ENCODE assay signal across 11 cellular contexts in the genomic region with DNA sequence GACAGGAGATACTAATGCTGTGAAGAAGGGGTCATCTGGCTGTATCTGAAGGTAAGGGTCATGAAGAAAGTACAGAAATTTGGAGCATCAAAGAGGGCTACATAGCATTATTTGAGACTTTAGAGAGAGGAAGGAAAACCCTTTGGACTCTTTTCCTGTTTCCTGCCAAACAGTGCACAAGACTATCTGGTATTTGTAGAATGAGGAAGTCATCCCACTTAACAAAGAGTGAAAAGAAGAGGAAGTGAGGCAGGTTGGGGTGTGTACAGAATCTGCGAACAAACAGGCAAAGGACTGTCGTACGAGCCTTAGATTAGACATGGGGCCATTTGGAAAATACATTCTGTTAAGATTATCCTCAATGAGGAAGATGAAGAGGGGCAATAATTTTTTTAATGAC.
"Had no signal": no experiment of that assay in that cellular context is flagged by ENCODE, and none has a peak within 500 bp of the region (broad histone marks: within the 10 kb centered on the region; RNA-seq: fewer than 3 reads in every experiment).

No MANE protein-coding gene starts in this region.

- H3K27me3 Mint-ChIP-seq: activated naive CD8-positive, alpha-beta T cell treated with anti-CD3 and anti-CD28 coated beads, Interleukin-2, amount 10 ng/mL, durations not matched to agents 7 days and 5 days; dendritic cell treated with granulocyte-macrophage colony-stimulating factor and Interleukin-4, amounts not matched to agents 40 ng/mL and 50 ng/mL, for 4 days; effector memory CD8-positive, alpha-beta T cell; naive thymus-derived CD4-positive, alpha-beta T cell; stimulated activated memory B cell treated with anti-CD40 and anti-IgM and Interleukin-4, amounts not matched to agents 10 μg/mL and 1 μg/mL and 100 μg/mL, for 72 hours had no signal

- H3K27ac Mint-ChIP-seq: activated naive CD8-positive, alpha-beta T cell treated with anti-CD3 and anti-CD28 coated beads, Interleukin-2, amount 10 ng/mL, durations not matched to agents 7 days and 5 days; activated T-helper 1 cell treated with anti-CD3 and anti-CD28 coated beads, Interleukin-12 subunit alpha, Interleukin-12 subunit beta, Interleukin-2, Interleukin-4 antibody, amounts not matched to agents 30 ng/mL and 10 ng/mL and 1 ng/mL, durations not matched to agents 14 hours and 24 hours and 36 hours; dendritic cell treated with granulocyte-macrophage colony-stimulating factor and Interleukin-4, amounts not matched to agents 40 ng/mL and 50 ng/mL, for 4 days; effector memory CD8-positive, alpha-beta T cell; naive thymus-derived CD4-positive, alpha-beta T cell; stimulated activated memory B cell treated with anti-CD40 and anti-IgM and Interleukin-4, amounts not matched to agents 10 μg/mL and 1 μg/mL and 100 μg/mL, for 72 hours; T-helper 2 cell treated with Interferon-gamma antibody and Interleukin-4, amounts not matched to agents 5 μg/mL and 100 μg/mL, for 36 hours had no signal

- H3K4me3 Mint-ChIP-seq: activated naive CD8-positive, alpha-beta T cell treated with anti-CD3 and anti-CD28 coated beads, Interleukin-2, amount 10 ng/mL, durations not matched to agents 7 days and 5 days; activated T-helper 1 cell treated with anti-CD3 and anti-CD28 coated beads, Interleukin-12 subunit alpha, Interleukin-12 subunit beta, Interleukin-2, Interleukin-4 antibody, amounts not matched to agents 30 ng/mL and 10 ng/mL and 1 ng/mL, durations not matched to agents 14 hours and 24 hours and 36 hours; dendritic cell treated with granulocyte-macrophage colony-stimulating factor and Interleukin-4, amounts not matched to agents 40 ng/mL and 50 ng/mL, for 4 days; effector memory CD8-positive, alpha-beta T cell; naive thymus-derived CD4-positive, alpha-beta T cell; stimulated activated memory B cell treated with anti-CD40 and anti-IgM and Interleukin-4, amounts not matched to agents 10 μg/mL and 1 μg/mL and 100 μg/mL, for 72 hours; T-helper 2 cell treated with Interferon-gamma antibody and Interleukin-4, amounts not matched to agents 5 μg/mL and 100 μg/mL, for 36 hours had no signal

- DNase-seq: activated CD4-positive, alpha-beta T cell treated with anti-CD3 and anti-CD28 coated beads, Interleukin-2, amount 50 U/mL, for 1 hour; activated naive CD4-positive, alpha-beta T cell; activated naive CD8-positive, alpha-beta T cell treated with anti-CD3 and anti-CD28 coated beads, Interleukin-2, amount 10 ng/mL, durations not matched to agents 7 days and 5 days; aorta; effector memory CD8-positive, alpha-beta T cell; naive thymus-derived CD4-positive, alpha-beta T cell; stimulated activated CD4-positive, alpha-beta T cell treated with anti-CD3 and anti-CD28 coated beads, Interleukin-2, amount 100 ng/mL, for 48 hours had no signal

- H3K4me1 Mint-ChIP-seq: activated naive CD8-positive, alpha-beta T cell treated with anti-CD3 and anti-CD28 coated beads, Interleukin-2, amount 10 ng/mL, durations not matched to agents 7 days and 5 days; naive thymus-derived CD4-positive, alpha-beta T cell; stimulated activated memory B cell treated with anti-CD40 and anti-IgM and Interleukin-4, amounts not matched to agents 10 μg/mL and 1 μg/mL and 100 μg/mL, for 72 hours had no signal

- H3K36me3 Mint-ChIP-seq: activated naive CD8-positive, alpha-beta T cell treated with anti-CD3 and anti-CD28 coated beads, Interleukin-2, amount 10 ng/mL, durations not matched to agents 7 days and 5 days; naive thymus-derived CD4-positive, alpha-beta T cell; stimulated activated memory B cell treated with anti-CD40 and anti-IgM and Interleukin-4, amounts not matched to agents 10 μg/mL and 1 μg/mL and 100 μg/mL, for 72 hours had no signal

- H3K9me3 Mint-ChIP-seq: activated naive CD8-positive, alpha-beta T cell treated with anti-CD3 and anti-CD28 coated beads, Interleukin-2, amount 10 ng/mL, durations not matched to agents 7 days and 5 days; activated T-helper 1 cell treated with anti-CD3 and anti-CD28 coated beads, Interleukin-12 subunit alpha, Interleukin-12 subunit beta, Interleukin-2, Interleukin-4 antibody, amounts not matched to agents 30 ng/mL and 10 ng/mL and 1 ng/mL, durations not matched to agents 14 hours and 24 hours and 36 hours had no signal

- ATAC-seq: effector memory CD8-positive, alpha-beta T cell; naive thymus-derived CD4-positive, alpha-beta T cell; stimulated activated memory B cell treated with anti-CD40 and anti-IgM and Interleukin-4, amounts not matched to agents 10 μg/mL and 1 μg/mL and 100 μg/mL, for 72 hours had no signal
